Comparison of ENCODE assay signal across 17 cellular contexts in the genomic region with DNA sequence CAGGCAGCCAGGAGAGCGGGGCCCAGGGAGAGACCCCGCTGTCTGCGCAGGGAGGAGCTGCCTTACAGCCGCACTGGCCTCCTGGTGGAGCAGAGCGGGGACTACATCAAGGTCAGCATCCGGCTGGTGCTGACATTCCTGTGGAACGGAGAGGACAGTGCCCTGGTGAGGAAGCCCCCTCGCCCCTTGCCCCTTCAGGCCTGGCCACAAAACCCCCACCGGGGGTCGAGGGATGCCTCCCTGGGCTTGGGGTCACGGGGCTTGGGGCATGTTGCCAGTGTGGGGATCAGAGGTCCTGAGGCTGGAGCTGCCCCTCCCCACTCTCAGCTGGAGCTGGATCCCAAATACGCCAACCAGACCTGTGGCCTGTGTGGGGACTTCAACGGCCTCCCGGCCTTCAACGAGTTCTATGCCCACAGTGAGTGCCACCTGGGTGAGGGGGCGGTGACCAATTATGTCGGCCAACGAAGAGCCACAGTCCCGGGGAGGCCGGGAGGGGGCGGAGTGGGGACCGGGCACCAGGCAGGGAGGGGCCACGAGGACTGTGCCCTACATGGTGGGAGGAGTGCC. TPM values are rescaled to one million over a fixed set of nuclear protein-coding genes. Genes with fewer than 3 reads are reported as not detected.
A peak's percentile ranks its signal among the peaks of the same experiment; 100 is the strongest.
DNase-seq lines count a peak whose midpoint lies in the region; FAIRE-seq and TF ChIP-seq lines count a peak whose summit lies in the region.
"Had no signal": no experiment of that assay in that cellular context is flagged by ENCODE, and none has a peak within 500 bp of the region (broad histone marks: within the 10 kb centered on the region; RNA-seq: fewer than 3 reads in every experiment).

No MANE protein-coding gene starts in this region.

- no peak overlapping the region for H4K8ac ChIP-seq in neuronal stem cell (ENCODE audit: low read depth, low read length)

- FAIRE-seq in D721Med (lab: Jason Lieb, UNC) (no peak), GM19239 (lab: Jason Lieb, UNC) (no peak)

- no CpG with 5 or more reads among the region's 23 CpGs for WGBS in neuronal stem cell (ENCODE audit: extremely low coverage in 2 of 2, insufficient read length in 2 of 2, insufficient replicate concordance in 1 of 2), 2 donors

- H2BK12ac ChIP-seq in neuronal stem cell (ENCODE audit: low read length) = no peak overlapping the region

- no peak for TF ChIP-seq CTCF in D721Med (IDR thresholded peaks at IDR 0.05; ENCODE audit: insufficient read depth, missing control alignments)
- TF ChIP-seq CTCF in NB4 (IDR thresholded peaks at IDR 0.05; ENCODE audit: low read depth, low read length) = peak; percentile 10
- peak; percentile 29 for TF ChIP-seq CTCF in cardiac muscle cell (IDR thresholded peaks at IDR 0.05; ENCODE audit: low read depth, low read length)

- no peak overlapping the region for H2BK120ac ChIP-seq in neuronal stem cell (ENCODE audit: low read depth, low read length)

- no peaks in the 10 kb centered on the region for H3K9me3 ChIP-seq in cardiac muscle cell (ENCODE audit: low read depth)
- no peaks in the 10 kb centered on the region for H3K9me3 ChIP-seq in neuronal stem cell (replicated peaks in 1 of 2; ENCODE audit: control insufficient read depth in 2 of 2, insufficient read depth in 1 of 2, low read depth in 1 of 2, low read length in 2 of 2)
- H3K9me3 ChIP-seq: vagina had no signal

- no peak overlapping the region for H3K4me2 ChIP-seq in neuronal stem cell (ENCODE audit: insufficient read depth, low read length, poor library complexity, severe bottlenecking)

- H2AK5ac ChIP-seq in neuronal stem cell (ENCODE audit: low read depth, low read length) = peak overlapping the region; percentile 97

- no peak overlapping the region for H3K4me3 ChIP-seq in NB4 (ENCODE audit: low read depth, low read length)
- H3K4me3 ChIP-seq in cardiac muscle cell = no peak overlapping the region
- H3K4me3 ChIP-seq in neuronal stem cell (ENCODE audit: low read length in 2 of 2) = no peak overlapping the region
- H3K4me3 ChIP-seq: vagina had no signal

- H3K36me3 ChIP-seq in cardiac muscle cell = no peaks in the 10 kb centered on the region
- H3K36me3 ChIP-seq in neuronal stem cell (replicated peaks in 1 of 2; ENCODE audit: control insufficient read depth in 2 of 2, insufficient read depth in 2 of 2, low read length in 2 of 2) = no peaks in the 10 kb centered on the region
- H3K36me3 ChIP-seq: vagina had no signal

- DNase-seq in D721Med (ENCODE audit: insufficient read length, low spot score) = peak; percentile 10
- no peak for DNase-seq in NB4 (ENCODE audit: low read depth)
- DNase-seq in cardiac muscle cell (ENCODE audit: low read depth in 1 of 2, low spot score in 1 of 2) = no peak
- DNase-seq in neuronal stem cell (ENCODE audit: low spot score) = no peak
- DNase-seq in midbrain (lab: John Stamatoyannopoulos, UW) = no peak
- no peak for DNase-seq in NCI-H1048 (lab: John Stamatoyannopoulos, UW)
- DNase-seq in GM19239 (ENCODE audit: insufficient read length, low spot score) = no peak
- DNase-seq in activated CD4-positive, alpha-beta T cell treated with anti-CD3 and anti-CD28 coated beads for 48 hours = no peak
- DNase-seq: activated CD4-positive, alpha-beta T cell treated with anti-CD3 and anti-CD28 coated beads for 1 hour; cerebellar nuclear complex; foreskin melanocyte; NCI-H446; SHP77 treated with DMSO at 0.1 percent for 48 hours had no signal

- no peak overlapping the region for H3K27ac ChIP-seq in cardiac muscle cell
- H3K27ac ChIP-seq in neuronal stem cell (replicated peaks; ENCODE audit: low read length) = no peak overlapping the region
- H3K27ac ChIP-seq: vagina had no signal

- no peak for TF ChIP-seq POLR2A in NB4 (IDR thresholded peaks at IDR 0.05; ENCODE audit: extremely low read depth, insufficient read length)

- H3K4me1 ChIP-seq in cardiac muscle cell (ENCODE audit: low read depth) = no peaks in the 10 kb centered on the region
- H3K4me1 ChIP-seq in neuronal stem cell (ENCODE audit: control insufficient read depth in 2 of 2, insufficient read depth in 1 of 2, low read depth in 1 of 2, low read length in 2 of 2) = peaks cover 0 to 5% of the 10 kb centered on the region in 2 donors
- H3K4me1 ChIP-seq: vagina had no signal

- H3K23ac ChIP-seq in neuronal stem cell (ENCODE audit: low read depth, low read length, poor library complexity) = peak overlapping the region; percentile 55

- no peaks in the 10 kb centered on the region for H3K27me3 ChIP-seq in cardiac muscle cell
- peaks cover 0 to 5% (median 0%) of the 10 kb centered on the region in 3 experiments for H3K27me3 ChIP-seq in neuronal stem cell (ENCODE audit: control insufficient read depth in 3 of 3, insufficient read depth in 3 of 3, low read depth in 1 of 3, low read length in 3 of 3)
- H3K27me3 ChIP-seq: vagina had no signal

- no peak overlapping the region for H3K14ac ChIP-seq in neuronal stem cell (ENCODE audit: low read length)

- H2BK5ac ChIP-seq in neuronal stem cell (ENCODE audit: low read length) = peak overlapping the region; percentile 39

- H3K18ac ChIP-seq in neuronal stem cell (ENCODE audit: low read length) = peak overlapping the region; percentile 87

- peak overlapping the region; percentile 21 for H3K9ac ChIP-seq in neuronal stem cell (ENCODE audit: low read depth, low read length, poor library complexity)

- H4K91ac ChIP-seq in neuronal stem cell (ENCODE audit: low read depth, low read length, poor library complexity) = no peak overlapping the region

- peak overlapping the region; percentile 32 for H2BK15ac ChIP-seq in neuronal stem cell (ENCODE audit: low read length)

- peaks cover 4% of the 10 kb centered on the region for H3K79me1 ChIP-seq in neuronal stem cell (ENCODE audit: low read depth, low read length)

- H3K4ac ChIP-seq in neuronal stem cell (ENCODE audit: low read length) = peak overlapping the region; percentile 89

- no peak overlapping the region for H2AFZ ChIP-seq in neuronal stem cell (ENCODE audit: low read length)

RNA-seq across cellular contexts. Expression of gene MUC5B, which starts 4.2 kb away (rescaled TPM):
- total RNA-seq in cardiac muscle cell = not detected in 2 replicates
- not detected in 2 replicates for polyA plus RNA-seq in cardiac muscle cell
- 0.01 TPM for polyA plus RNA-seq in neuronal stem cell (2013, experiment 1 of 2)
- under 0.01 TPM for polyA plus RNA-seq in neuronal stem cell (2013, experiment 2 of 2)
- total RNA-seq: activated T-helper 17 cell treated with anti-CD3 and anti-CD28 coated beads, Interleukin-2, amount 50 U/mL, for 72 hours; H4; lung microvascular endothelial cell had no signal
